12 cellular contexts compared by ENCODE assay signal in genomic region chr2:122737429-122738077, GRCh38.
DNase-seq lines count a peak whose midpoint lies in the region; ATAC-seq, FAIRE-seq and TF ChIP-seq lines count a peak whose summit lies in the region.
"Had no signal": no experiment of that assay in that cellular context is flagged by ENCODE, and none has a peak within 500 bp of the region (broad histone marks: within the 10 kb centered on the region; RNA-seq: fewer than 3 reads in every experiment).

No MANE protein-coding gene starts in this region.

- CTCF ChIA-PET in CD8-positive, alpha-beta memory T cell (lab: Charles Lee), result no interaction called here

- peaks cover 18% of the 10 kb centered on the region for H3K4me1 ChIP-seq in astrocyte (ENCODE audit: insufficient read depth, low read length)
- no peaks in the 10 kb centered on the region for H3K4me1 ChIP-seq in CD8-positive, alpha-beta memory T cell (ENCODE audit: insufficient read depth, low read length)

- peaks cover 2% of the 10 kb centered on the region for H3K9me3 Mint-ChIP-seq in astrocyte (ENCODE audit: unreplicated experiment)
- H3K9me3 Mint-ChIP-seq in CD8-positive, alpha-beta memory T cell, result peaks cover 3 to 15% (median 10%) of the 10 kb centered on the region in 5 donors
- peaks cover 18% of the 10 kb centered on the region for H3K9me3 Mint-ChIP-seq in activated T-helper 2 cell treated with anti-CD3 and anti-CD28 coated beads, Interferon-gamma antibody, Interleukin-2, Interleukin-4, amounts not matched to agents 10 μg/mL and 5 μg/mL and 100 μg/mL, durations not matched to agents 14 hours and 24 hours and 36 hours

- H3K4me3 Mint-ChIP-seq in astrocyte (ENCODE audit: unreplicated experiment), result no peak overlapping the region
- H3K4me3 Mint-ChIP-seq in CD8-positive, alpha-beta memory T cell, result no peak overlapping the region
- no peak overlapping the region for H3K4me3 Mint-ChIP-seq in activated T-helper 2 cell treated with anti-CD3 and anti-CD28 coated beads, Interferon-gamma antibody, Interleukin-2, Interleukin-4, amounts not matched to agents 10 μg/mL and 5 μg/mL and 100 μg/mL, durations not matched to agents 14 hours and 24 hours and 36 hours (ENCODE audit: low read depth)

- H2AFZ ChIP-seq in astrocyte (ENCODE audit: low read depth, low read length), result no peak overlapping the region

- no peaks in the 10 kb centered on the region for H3K9me3 ChIP-seq in astrocyte (ENCODE audit: insufficient read depth, low read depth, low read length)
- no peaks in the 10 kb centered on the region for H3K9me3 ChIP-seq in CD8-positive, alpha-beta memory T cell (ENCODE audit: low read length)

- H3K27me3 ChIP-seq in astrocyte (ENCODE audit: insufficient read depth, low read length), result no peaks in the 10 kb centered on the region
- H3K27me3 ChIP-seq in CD8-positive, alpha-beta memory T cell (ENCODE audit: insufficient read depth, low read length, poor library complexity, severe bottlenecking), result no peaks in the 10 kb centered on the region
- H3K27me3 ChIP-seq in dorsolateral prefrontal cortex, result no peaks in the 10 kb centered on the region

- no peak overlapping the region for H3K9ac ChIP-seq in astrocyte (ENCODE audit: low read length)

- peak; percentile 82 for ATAC-seq in GM21423 (IDR thresholded peaks at IDR 0.05; ENCODE audit: unreplicated experiment)
- ATAC-seq in HG03342 (IDR thresholded peaks at IDR 0.05; ENCODE audit: unreplicated experiment), result peak; percentile 90

- H3K36me3 ChIP-seq in astrocyte (ENCODE audit: insufficient read depth, low read length), result no peaks in the 10 kb centered on the region
- H3K36me3 ChIP-seq in CD8-positive, alpha-beta memory T cell (ENCODE audit: insufficient read depth, low read length), result no peaks in the 10 kb centered on the region

- no peaks in the 10 kb centered on the region for H3K27me3 Mint-ChIP-seq in astrocyte (ENCODE audit: low read depth, unreplicated experiment)
- peaks cover 0 to 1% of the 10 kb centered on the region in 2 donors for H3K27me3 Mint-ChIP-seq in CD8-positive, alpha-beta memory T cell
- no peaks in the 10 kb centered on the region for H3K27me3 Mint-ChIP-seq in activated T-helper 2 cell treated with anti-CD3 and anti-CD28 coated beads, Interferon-gamma antibody, Interleukin-2, Interleukin-4, amounts not matched to agents 10 μg/mL and 5 μg/mL and 100 μg/mL, durations not matched to agents 14 hours and 24 hours and 36 hours (ENCODE audit: low read depth)

- POLR2A ChIA-PET in CD8-positive, alpha-beta memory T cell (lab: Charles Lee), result no interaction called here

- H4K20me1 ChIP-seq in astrocyte (ENCODE audit: insufficient read depth, low read length), result no peaks in the 10 kb centered on the region

- peak; percentile 21 for DNase-seq in GM13976 (ENCODE audit: low spot score)
- peak; percentile 6 for DNase-seq in astrocyte (ENCODE audit: low read depth)
- no peak for DNase-seq in CD8-positive, alpha-beta memory T cell
- DNase-seq in caudate nucleus (lab: John Stamatoyannopoulos, UW), result no peak
- DNase-seq in dorsolateral prefrontal cortex, result no peak
- DNase-seq in activated T-helper 2 cell treated with anti-CD3 and anti-CD28 coated beads, Interferon-gamma antibody, Interleukin-2, Interleukin-4, amounts not matched to agents 10 μg/mL and 5 μg/mL and 100 μg/mL, durations not matched to agents 14 hours and 24 hours and 36 hours (ENCODE audit: low spot score), result no peak
- DNase-seq: H7; stimulated activated naive CD4-positive, alpha-beta T cell had no signal

- FAIRE-seq in astrocyte (lab: Jason Lieb, UNC), result no peak

- no peak overlapping the region for H3K27ac Mint-ChIP-seq in astrocyte (ENCODE audit: unreplicated experiment)
- H3K27ac Mint-ChIP-seq in CD8-positive, alpha-beta memory T cell, result no peak overlapping the region
- H3K27ac Mint-ChIP-seq in activated T-helper 2 cell treated with anti-CD3 and anti-CD28 coated beads, Interferon-gamma antibody, Interleukin-2, Interleukin-4, amounts not matched to agents 10 μg/mL and 5 μg/mL and 100 μg/mL, durations not matched to agents 14 hours and 24 hours and 36 hours, result no peak overlapping the region
- H3K27ac Mint-ChIP-seq: progenitor cell of endocrine pancreas had no signal

- peaks cover 46% of the 10 kb centered on the region for H3K4me1 Mint-ChIP-seq in astrocyte (ENCODE audit: low read depth, unreplicated experiment)
- H3K4me1 Mint-ChIP-seq in CD8-positive, alpha-beta memory T cell, result no peaks in the 10 kb centered on the region
- peaks cover 16% of the 10 kb centered on the region for H3K4me1 Mint-ChIP-seq in activated T-helper 2 cell treated with anti-CD3 and anti-CD28 coated beads, Interferon-gamma antibody, Interleukin-2, Interleukin-4, amounts not matched to agents 10 μg/mL and 5 μg/mL and 100 μg/mL, durations not matched to agents 14 hours and 24 hours and 36 hours (ENCODE audit: low read depth)

- H3K36me3 Mint-ChIP-seq in astrocyte (ENCODE audit: low read depth, unreplicated experiment), result no peaks in the 10 kb centered on the region
- no peaks in the 10 kb centered on the region for H3K36me3 Mint-ChIP-seq in CD8-positive, alpha-beta memory T cell
- H3K36me3 Mint-ChIP-seq in activated T-helper 2 cell treated with anti-CD3 and anti-CD28 coated beads, Interferon-gamma antibody, Interleukin-2, Interleukin-4, amounts not matched to agents 10 μg/mL and 5 μg/mL and 100 μg/mL, durations not matched to agents 14 hours and 24 hours and 36 hours (ENCODE audit: low read depth), result no peaks in the 10 kb centered on the region

- H3K4me3 ChIP-seq in astrocyte (ENCODE audit: insufficient read depth, low read depth, low read length) (no peak overlapping the region), dorsolateral prefrontal cortex (no peak overlapping the region)
- H3K4me3 ChIP-seq in CD8-positive, alpha-beta memory T cell (ENCODE audit: low read length), result no peak overlapping the region

- TF ChIP-seq CTCF in GM13976 (IDR thresholded peaks at IDR 0.05; ENCODE audit: borderline replicate concordance, control extremely low read depth, extremely low read depth, insufficient read depth, missing control alignments) (no peak), astrocyte (IDR thresholded peaks at IDR 0.05; ENCODE audit: insufficient read depth, low read depth, low read length) (no peak), dorsolateral prefrontal cortex (IDR thresholded peaks at IDR 0.05 in 54 of 56, conservative IDR thresholded peaks at IDR 0.05 in 2 of 56; ENCODE audit: low read depth in 1 of 56, partially characterized antibody in 56 of 56) (no peak)

- in situ Hi-C loops in GM13976 (cut with MboI; ENCODE audit: low sequenced_read_pairs, unreplicated experiment), result no loop called here

- no peak overlapping the region for H3K27ac ChIP-seq in astrocyte (ENCODE audit: low read depth, low read length)
- no peak overlapping the region for H3K27ac ChIP-seq in CD8-positive, alpha-beta memory T cell (ENCODE audit: low read depth, low read length)
- H3K27ac ChIP-seq in caudate nucleus (ENCODE audit: low read depth, low read length), result no peak overlapping the region
- no peak overlapping the region for H3K27ac ChIP-seq in dorsolateral prefrontal cortex
- H3K27ac ChIP-seq: C4-2B had no signal

- no peaks in the 10 kb centered on the region for H3K79me2 ChIP-seq in astrocyte (ENCODE audit: insufficient read depth, low read length)

- intact Hi-C loops in dorsolateral prefrontal cortex (cut with DNase I), result no loop called here
- intact Hi-C loops in activated T-helper 2 cell treated with anti-CD3 and anti-CD28 coated beads, Interferon-gamma antibody, Interleukin-2, Interleukin-4, amounts not matched to agents 10 μg/mL and 5 μg/mL and 100 μg/mL, durations not matched to agents 14 hours and 24 hours and 36 hours (cut with micrococcal nuclease), result no loop called here

- H3K4me2 ChIP-seq in astrocyte (ENCODE audit: low read length), result peak overlapping the region; percentile 4

Comparison
In these comparisons a context has a peak if more than half of its experiments do, and no peak if none do; other contexts are left out.
1. DNase-seq: peak in GM13976 (single experiment) and astrocyte (single experiment); none in CD8-positive, alpha-beta memory T cell (0 of 5), caudate nucleus (0 of 61), dorsolateral prefrontal cortex (0 of 10) and activated T-helper 2 cell treated with anti-CD3 and anti-CD28 coated beads, Interferon-gamma antibody, Interleukin-2, Interleukin-4, amounts not matched to agents 10 μg/mL and 5 μg/mL and 100 μg/mL, durations not matched to agents 14 hours and 24 hours and 36 hours (single experiment).